ENCODE assay signal across 25 cellular contexts in the genomic region with DNA sequence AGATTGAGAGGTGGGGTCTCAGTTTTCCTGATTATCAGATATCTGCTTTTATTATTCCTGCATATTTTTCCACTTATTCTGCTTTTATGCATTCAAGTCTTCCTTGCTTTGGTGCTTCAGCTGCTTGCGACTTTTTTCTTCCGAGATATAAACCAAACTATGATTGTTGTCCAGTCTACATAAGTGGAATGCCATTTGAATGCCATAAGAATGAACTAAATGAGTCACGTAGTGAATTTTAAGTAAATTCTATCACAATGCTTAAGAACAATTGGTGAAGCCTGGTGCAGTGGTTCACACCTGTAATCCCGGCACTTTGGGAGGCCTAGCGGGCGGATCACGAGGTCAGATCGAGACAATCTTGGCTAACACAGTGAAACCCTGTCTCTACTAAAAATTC.
"Had no signal": no experiment of that assay in that cellular context is flagged by ENCODE, and none has a peak within 500 bp of the region (broad histone marks: within the 10 kb centered on the region; RNA-seq: fewer than 3 reads in every experiment).

No MANE protein-coding gene starts in this region.

- H3K4me3 ChIP-seq: body of pancreas, left ventricle myocardium inferior, ovary, prostate gland, skin epidermis, thyroid gland had no signal

- H3K27me3 Mint-ChIP-seq: activated naive CD8-positive, alpha-beta T cell; natural killer cell treated with Interleukin-12 subunit alpha and Interleukin-12 subunit beta and Interleukin-15 and Interleukin-18, amount 100 ng/mL, for 72 hours; stimulated activated naive CD8-positive, alpha-beta T cell treated with anti-CD3 and anti-CD28 coated beads, Interleukin-15, Interleukin-2, amounts not matched to agents 100 ng/mL and 50 ng/mL, for 24 hours had no signal

- H3K4me1 ChIP-seq: body of pancreas, left ventricle myocardium inferior, prostate gland, thyroid gland had no signal

- ATAC-seq: body of pancreas; natural killer cell treated with Interleukin-12 subunit alpha and Interleukin-12 subunit beta and Interleukin-15 and Interleukin-18, amount 100 ng/mL, for 72 hours; right cardiac atrium had no signal

- H3K27ac ChIP-seq: body of pancreas, left ventricle myocardium inferior, ovary, prostate gland, skin epidermis, thyroid gland had no signal

- H3K36me3 Mint-ChIP-seq: activated naive CD8-positive, alpha-beta T cell; natural killer cell treated with Interleukin-12 subunit alpha and Interleukin-12 subunit beta and Interleukin-15 and Interleukin-18, amount 100 ng/mL, for 72 hours had no signal

- H3K36me3 ChIP-seq: left ventricle myocardium inferior, ovary, prostate gland, thyroid gland had no signal

- H3K27me3 ChIP-seq: body of pancreas, ovary, thyroid gland had no signal

- H3K4me3 Mint-ChIP-seq: activated naive CD8-positive, alpha-beta T cell; natural killer cell treated with Interleukin-12 subunit alpha and Interleukin-12 subunit beta and Interleukin-15 and Interleukin-18, amount 100 ng/mL, for 72 hours; stimulated activated naive CD8-positive, alpha-beta T cell treated with anti-CD3 and anti-CD28 coated beads, Interleukin-15, Interleukin-2, amounts not matched to agents 100 ng/mL and 50 ng/mL, for 24 hours had no signal

- H3K9me3 ChIP-seq: body of pancreas, left ventricle myocardium inferior, ovary, prostate gland, thyroid gland had no signal

- DNase-seq: activated CD4-positive, alpha-beta T cell treated with anti-CD3 and anti-CD28 coated beads for 1 hour; activated T-cell treated with anti-CD3 and anti-CD28 coated beads, Interleukin-2, amount 50 U/mL, for 1 hour; amniotic stem cell; body of pancreas; caudate nucleus; dermis blood vessel endothelial cell; effector CD8-positive, alpha-beta T cell; erythroblast; glutamatergic neuron; hippocampal formation; left ventricle myocardium inferior; mammary epithelial cell; midbrain; ovary; stimulated activated CD4-positive, alpha-beta T cell treated with anti-CD3 and anti-CD28 coated beads, Interleukin-1b, Interleukin-23, amount 100 ng/mL, for 48 hours; substantia nigra; T-helper 1 cell; T-helper 9 cell; thyroid gland had no signal

- H3K27ac Mint-ChIP-seq: activated naive CD8-positive, alpha-beta T cell; natural killer cell treated with Interleukin-12 subunit alpha and Interleukin-12 subunit beta and Interleukin-15 and Interleukin-18, amount 100 ng/mL, for 72 hours; stimulated activated naive CD8-positive, alpha-beta T cell treated with anti-CD3 and anti-CD28 coated beads, Interleukin-15, Interleukin-2, amounts not matched to agents 100 ng/mL and 50 ng/mL, for 24 hours had no signal
